1 cellular context compared by ENCODE assay signal in genomic region chr11:78832226-78832947, GRCh38.
TF ChIP-seq lines count a peak whose summit lies in the region.

No MANE protein-coding gene starts in this region.

TF ChIP-seq in SK-N-SH treated with all-trans-retinoic acid at 6 μM for 48 hours, 23 proteins besides CTCF, POLR2A, EP300 and RAD21 (continued from another document):
- no peak for TF ChIP-seq CREB5 (CRISPR knock-in tag; IDR thresholded peaks at IDR 0.05; ENCODE audit: low read depth)
- TF ChIP-seq RARB (CRISPR knock-in tag; IDR thresholded peaks at IDR 0.05) = no peak
- no peak for TF ChIP-seq PATZ1 (CRISPR knock-in tag; IDR thresholded peaks at IDR 0.05; ENCODE audit: borderline replicate concordance)
- no peak for TF ChIP-seq GLIS3 (CRISPR knock-in tag; IDR thresholded peaks at IDR 0.05)
